In genomic region chr10:6320320-6321010, GRCh38 we compare ENCODE assay signal across 12 cellular contexts.
A peak's percentile ranks its signal among the peaks of the same experiment; 100 is the strongest.
DNase-seq lines count a peak whose midpoint lies in the region; ATAC-seq and TF ChIP-seq lines count a peak whose summit lies in the region.
"Had no signal": no experiment of that assay in that cellular context is flagged by ENCODE, and none has a peak within 500 bp of the region (broad histone marks: within the 10 kb centered on the region; RNA-seq: fewer than 3 reads in every experiment).

No MANE protein-coding gene starts in this region.

- DNase-seq in activated T-cell treated with anti-CD3 and anti-CD28 coated beads, Interleukin-2, amount 50 U/mL, for 72 hours = no peak
- no peak for DNase-seq in activated T-cell treated with anti-CD3 and anti-CD28 coated beads, Interleukin-2, amount 50 U/mL, for 4 hours
- DNase-seq in IMR-90 (no peak), thyroid gland (peak; percentile 46 to 57), GM23248 (no peak)
- DNase-seq in stimulated activated CD4-positive, alpha-beta T cell treated with anti-CD3 and anti-CD28 coated beads, Interleukin-4, amount 100 ng/mL, for 4 hours = no peak
- DNase-seq in stimulated activated CD4-positive, alpha-beta T cell treated with anti-CD3 and anti-CD28 coated beads, Interleukin-1b, Interleukin-23, amount 100 ng/mL, for 48 hours = no peak
- DNase-seq: NCI-H2029, OCI-M1, upper lobe of right lung had no signal

- TF ChIP-seq CTCF in IMR-90 (conservative IDR thresholded peaks at IDR 0.05; ENCODE audit: low read depth, low read length) = no peak
- TF ChIP-seq CTCF in thyroid gland (IDR thresholded peaks at IDR 0.05) = peak in 1 of 6 experiments; percentile 22

- CTCF ChIA-PET in IMR-90 (lab: Yijun Ruan, JAX) = no interaction called here

- H3K18ac ChIP-seq in IMR-90 (ENCODE audit: low read depth, low read length) = no peak overlapping the region

- no peaks in the 10 kb centered on the region for H3K79me2 ChIP-seq in GM23248 (ENCODE audit: insufficient read depth)

- dilution Hi-C loops in IMR-90 (cut with HindIII; ENCODE audit: low sequenced_read_pairs, unreplicated experiment) = no loop called here

- intact Hi-C loops in IMR-90 (cut with micrococcal nuclease) (no loop called here), thyroid gland (cut with DNase I) (no loop called here)

- peaks cover 16% of the 10 kb centered on the region for H3K4me1 Mint-ChIP-seq in activated T-cell treated with anti-CD3 and anti-CD28 coated beads, Interleukin-2, amount 50 U/mL, for 72 hours (ENCODE audit: low read depth)
- no peaks in the 10 kb centered on the region for H3K4me1 Mint-ChIP-seq in activated T-cell treated with anti-CD3 and anti-CD28 coated beads, Interleukin-2, amount 50 U/mL, for 4 hours (ENCODE audit: low read depth)

- no peaks in the 10 kb centered on the region for H3K9me3 ChIP-seq in IMR-90 (ENCODE audit: control insufficient read depth, insufficient read depth, low read length)
- H3K9me3 ChIP-seq in thyroid gland = no peaks in the 10 kb centered on the region
- H3K9me3 ChIP-seq in GM23248 (ENCODE audit: low read depth) = no peaks in the 10 kb centered on the region
- H3K9me3 ChIP-seq: upper lobe of right lung had no signal

- H3K23ac ChIP-seq in IMR-90 (ENCODE audit: low read depth, low read length) = no peak overlapping the region

- in situ Hi-C loops in IMR-90 (cut with MboI; ENCODE audit: low sequenced_read_pairs) = no loop called here
- in situ Hi-C loops in GM23248 (cut with MboI) = no loop called here

- H3K27ac ChIP-seq in IMR-90 (ENCODE audit: insufficient read depth, low read length) = no peak overlapping the region
- H3K27ac ChIP-seq in thyroid gland = no peak overlapping the region
- H3K27ac ChIP-seq in GM23248 = no peak overlapping the region
- H3K27ac ChIP-seq: upper lobe of right lung had no signal

- H3K79me1 ChIP-seq in IMR-90 (ENCODE audit: low read depth in 1 of 2, low read length in 2 of 2) = no peaks in the 10 kb centered on the region

- H3K9me1 ChIP-seq in IMR-90 (ENCODE audit: insufficient read depth, low read length) = peaks cover 10% of the 10 kb centered on the region

- H2AFZ ChIP-seq in IMR-90 (replicated peaks; ENCODE audit: low read length, poor library complexity) = no peak overlapping the region
- H2AFZ ChIP-seq in GM23248 = no peak overlapping the region

- H4K91ac ChIP-seq in IMR-90 (ENCODE audit: insufficient read depth, low read depth, low read length) = no peak overlapping the region; the same call in 1 of the 2 replicates

- TF ChIP-seq POLR2A in IMR-90 (IDR thresholded peaks at IDR 0.05; ENCODE audit: low read depth, low read length) = no peak
- TF ChIP-seq POLR2A in thyroid gland (IDR thresholded peaks at IDR 0.05) = no peak

- H4K20me1 ChIP-seq in IMR-90 (ENCODE audit: insufficient read depth, low read length) (no peaks in the 10 kb centered on the region), GM23248 (ENCODE audit: insufficient read depth) (no peaks in the 10 kb centered on the region)

- H3K27me3 Mint-ChIP-seq in activated T-cell treated with anti-CD3 and anti-CD28 coated beads, Interleukin-2, amount 50 U/mL, for 72 hours (ENCODE audit: low read depth) = no peaks in the 10 kb centered on the region
- H3K27me3 Mint-ChIP-seq in activated T-cell treated with anti-CD3 and anti-CD28 coated beads, Interleukin-2, amount 50 U/mL, for 4 hours (ENCODE audit: low read depth) = no peaks in the 10 kb centered on the region

- no peak overlapping the region for H4K5ac ChIP-seq in IMR-90 (ENCODE audit: low read depth, low read length)

- H3K9ac ChIP-seq in IMR-90 (ENCODE audit: low read depth, low read length) = no peak overlapping the region
- H3K9ac ChIP-seq in GM23248 = no peak overlapping the region

- H3K36me3 ChIP-seq in IMR-90 (ENCODE audit: control insufficient read depth, insufficient read depth, low read length) (no peaks in the 10 kb centered on the region), thyroid gland (no peaks in the 10 kb centered on the region), GM23248 (ENCODE audit: low read depth) (no peaks in the 10 kb centered on the region)
- H3K36me3 ChIP-seq: upper lobe of right lung had no signal

- H2BK5ac ChIP-seq in IMR-90 (ENCODE audit: low read depth, low read length, poor library complexity, severe bottlenecking) = no peak overlapping the region

- no peaks in the 10 kb centered on the region for H3F3A ChIP-seq in GM23248 (ENCODE audit: insufficient read depth)

- no peak overlapping the region for H4K8ac ChIP-seq in IMR-90 (ENCODE audit: low read depth in 2 of 2, low read length in 2 of 2)

- no peak overlapping the region for H2BK15ac ChIP-seq in IMR-90 (ENCODE audit: low read depth, low read length)

- BruUV-seq in IMR-90 (replicated peaks; lab: Mats Ljungman, UMichigan) = no TSS peak

- H3K4me2 ChIP-seq in IMR-90 (ENCODE audit: low read depth, low read length) = no peak overlapping the region
- H3K4me2 ChIP-seq in GM23248 (ENCODE audit: unreplicated experiment) = no peak overlapping the region

- no peaks in the 10 kb centered on the region for H3K9me2 ChIP-seq in GM23248 (ENCODE audit: insufficient read depth)

- H3K4me3 ChIP-seq in IMR-90 (ENCODE audit: insufficient read depth, low read depth, low read length) (no peak overlapping the region), thyroid gland (replicated peaks in 1 of 3) (no peak overlapping the region), GM23248 (no peak overlapping the region)
- H3K4me3 ChIP-seq: upper lobe of right lung had no signal

- WGBS in IMR-90 (ENCODE audit: extremely low coverage in 2 of 2, insufficient read length in 1 of 2), 2 experiments = 87% methylated on average over 5 of the region's 6 CpGs; no CpG with 5 or more reads in 1 of the 2 experiments
- WGBS in thyroid gland, 2 donors = 48 to 66% methylated on average over 6 of the region's 6 CpGs
- WGBS in GM23248 (ENCODE audit: low coverage in 1 of 2, low lambda C conversion rate in 2 of 2, missing lambda C conversion rate in 2 of 2), 2 experiments = 90 to 95% methylated on average over 5 to 6 of the region's 6 CpGs

- H3K4ac ChIP-seq in IMR-90 (ENCODE audit: low read depth, low read length) = no peak overlapping the region

- no peak overlapping the region for H2AK9ac ChIP-seq in IMR-90 (replicated peaks; ENCODE audit: low read depth, low read length, poor library complexity)

- H3K4me3 Mint-ChIP-seq in activated T-cell treated with anti-CD3 and anti-CD28 coated beads, Interleukin-2, amount 50 U/mL, for 72 hours = no peak overlapping the region
- H3K4me3 Mint-ChIP-seq in activated T-cell treated with anti-CD3 and anti-CD28 coated beads, Interleukin-2, amount 50 U/mL, for 4 hours = no peak overlapping the region
- H3K4me3 Mint-ChIP-seq: T-helper 2 cell treated with Interferon-gamma antibody and Interleukin-4, amounts not matched to agents 5 μg/mL and 100 μg/mL, for 36 hours had no signal

- no peak for TF ChIP-seq RAD21 in IMR-90 (IDR thresholded peaks at IDR 0.05; ENCODE audit: low read length)

- H3K27me3 ChIP-seq in IMR-90 (ENCODE audit: control insufficient read depth, insufficient read depth, low read length) (no peaks in the 10 kb centered on the region; the same call in 1 of the 2 replicates), thyroid gland (no peaks in the 10 kb centered on the region), GM23248 (replicated peaks; ENCODE audit: insufficient read depth) (0 out of 2 replicates have a peak, but pooled peaks cover 4% of the 10 kb centered on the region)
- H3K27me3 ChIP-seq: upper lobe of right lung had no signal

- H2BK20ac ChIP-seq in IMR-90 (ENCODE audit: low read depth, low read length) = no peak overlapping the region

- POLR2A ChIA-PET in IMR-90 (lab: Charles Lee; ENCODE audit: unreplicated experiment) = interaction anchor here (0.7 kb wide), 1 partner anchor 174 kb away, joined by 7 read pairs; no protein-coding TSS in a partner anchor

- ATAC-seq in activated T-cell treated with anti-CD3 and anti-CD28 coated beads, Interleukin-2, amount 50 U/mL, for 72 hours (replicated peaks in 1 of 2) = peak; percentile 30 to 54
- no peak for ATAC-seq in activated T-cell treated with anti-CD3 and anti-CD28 coated beads, Interleukin-2, amount 50 U/mL, for 4 hours
- peak; percentile 66 for ATAC-seq in HG02642 (IDR thresholded peaks at IDR 0.05; ENCODE audit: poor library complexity, unreplicated experiment)
- no peak for ATAC-seq in IMR-90 (ENCODE audit: low read depth)
- ATAC-seq: upper lobe of right lung had no signal

- no peak overlapping the region for H3K27ac Mint-ChIP-seq in activated T-cell treated with anti-CD3 and anti-CD28 coated beads, Interleukin-2, amount 50 U/mL, for 72 hours
- H3K27ac Mint-ChIP-seq: T-helper 2 cell treated with Interferon-gamma antibody and Interleukin-4, amounts not matched to agents 5 μg/mL and 100 μg/mL, for 36 hours had no signal

- H3K4me1 ChIP-seq in IMR-90 (ENCODE audit: control insufficient read depth, insufficient read depth, low read length) = peaks cover 7% of the 10 kb centered on the region
- peaks cover 0 to 3% of the 10 kb centered on the region in 2 donors for H3K4me1 ChIP-seq in thyroid gland
- peaks cover 3% of the 10 kb centered on the region; the same call in 1 of the 2 replicates for H3K4me1 ChIP-seq in GM23248 (ENCODE audit: insufficient read depth)
- H3K4me1 ChIP-seq: upper lobe of right lung had no signal

- no peak overlapping the region for H3K56ac ChIP-seq in IMR-90 (ENCODE audit: extremely low read depth, insufficient read depth, low read length)

- 0 out of 2 replicates have a peak overlapping the region, but pooled peaks have one; percentile 0 for H2BK120ac ChIP-seq in IMR-90 (ENCODE audit: low read depth, low read length)

- H2AK5ac ChIP-seq in IMR-90 (ENCODE audit: low read depth, low read length) = no peak overlapping the region

- no peaks in the 10 kb centered on the region for H3K9me3 Mint-ChIP-seq in activated T-cell treated with anti-CD3 and anti-CD28 coated beads, Interleukin-2, amount 50 U/mL, for 72 hours
- no peaks in the 10 kb centered on the region for H3K9me3 Mint-ChIP-seq in activated T-cell treated with anti-CD3 and anti-CD28 coated beads, Interleukin-2, amount 50 U/mL, for 4 hours
- H3K9me3 Mint-ChIP-seq: T-helper 2 cell treated with Interferon-gamma antibody and Interleukin-4, amounts not matched to agents 5 μg/mL and 100 μg/mL, for 36 hours had no signal

- H3K14ac ChIP-seq in IMR-90 (replicated peaks; ENCODE audit: low read depth, low read length) = no peak overlapping the region

- peaks cover 0 to 11% of the 10 kb centered on the region in 2 donors for H3K36me3 Mint-ChIP-seq in activated T-cell treated with anti-CD3 and anti-CD28 coated beads, Interleukin-2, amount 50 U/mL, for 72 hours (ENCODE audit: insufficient read depth in 2 of 2)
- peaks cover 7% of the 10 kb centered on the region for H3K36me3 Mint-ChIP-seq in activated T-cell treated with anti-CD3 and anti-CD28 coated beads, Interleukin-2, amount 50 U/mL, for 4 hours (ENCODE audit: insufficient read depth)

TF ChIP-seq in IMR-90, 13 proteins besides CTCF, POLR2A, EP300 and RAD21 (continues in another document):
- no peak for TF ChIP-seq MAZ (IDR thresholded peaks at IDR 0.05; ENCODE audit: borderline replicate concordance, low read depth, low read length)
- no peak for TF ChIP-seq BHLHE40 (IDR thresholded peaks at IDR 0.05; ENCODE audit: low read depth, low read length)

Comparison
In these comparisons a context has a peak if more than half of its experiments do, and no peak if none do; other contexts are left out.
1. ATAC-seq: peak in activated T-cell treated with anti-CD3 and anti-CD28 coated beads, Interleukin-2, amount 50 U/mL, for 72 hours (2 of 2) and HG02642 (single experiment); none in activated T-cell treated with anti-CD3 and anti-CD28 coated beads, Interleukin-2, amount 50 U/mL, for 4 hours (0 of 2) and IMR-90 (single experiment).
2. DNase-seq: peak in thyroid gland (2 of 2); none in activated T-cell treated with anti-CD3 and anti-CD28 coated beads, Interleukin-2, amount 50 U/mL, for 72 hours (0 of 2), activated T-cell treated with anti-CD3 and anti-CD28 coated beads, Interleukin-2, amount 50 U/mL, for 4 hours (single experiment), IMR-90 (single experiment), stimulated activated CD4-positive, alpha-beta T cell treated with anti-CD3 and anti-CD28 coated beads, Interleukin-4, amount 100 ng/mL, for 4 hours (0 of 2), stimulated activated CD4-positive, alpha-beta T cell treated with anti-CD3 and anti-CD28 coated beads, Interleukin-1b, Interleukin-23, amount 100 ng/mL, for 48 hours (single experiment) and GM23248 (single experiment).